In the genomic region with DNA sequence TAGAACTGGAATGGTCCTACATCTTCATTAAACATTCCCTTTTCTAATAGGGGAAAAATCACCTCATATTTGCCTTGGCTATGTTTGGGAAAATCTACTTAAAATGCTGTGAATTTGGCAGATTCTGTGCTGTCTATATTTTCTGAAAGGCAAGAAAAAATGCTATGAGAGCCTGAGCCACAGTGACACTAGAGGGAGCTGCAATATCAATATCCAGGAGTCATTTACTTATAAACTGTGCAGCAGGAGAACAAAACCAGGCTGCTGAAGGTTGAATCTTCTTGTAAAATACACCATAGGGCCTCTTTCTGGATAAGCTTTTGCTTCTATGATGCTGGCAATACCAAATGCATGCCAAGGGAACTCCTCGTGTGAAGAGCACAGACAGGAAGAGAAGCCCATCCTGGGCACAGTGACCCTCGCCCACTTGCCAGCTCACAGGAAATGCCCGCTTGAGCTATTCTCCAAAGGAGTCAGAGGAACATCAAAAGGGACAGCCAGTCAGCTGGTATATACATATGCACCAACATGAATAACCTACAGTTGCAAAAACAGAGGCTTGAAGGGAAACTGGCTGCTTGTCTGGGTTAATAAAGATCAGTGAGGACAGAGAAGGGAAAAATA, we compare ENCODE assay signal across 1 cellular context.
TF ChIP-seq lines count a peak whose summit lies in the region.

No MANE protein-coding gene starts in this region.

TF ChIP-seq in SK-N-SH, 30 proteins besides CTCF, POLR2A, EP300 and RAD21 (continued from another document):
- TF ChIP-seq, protein P1, sequence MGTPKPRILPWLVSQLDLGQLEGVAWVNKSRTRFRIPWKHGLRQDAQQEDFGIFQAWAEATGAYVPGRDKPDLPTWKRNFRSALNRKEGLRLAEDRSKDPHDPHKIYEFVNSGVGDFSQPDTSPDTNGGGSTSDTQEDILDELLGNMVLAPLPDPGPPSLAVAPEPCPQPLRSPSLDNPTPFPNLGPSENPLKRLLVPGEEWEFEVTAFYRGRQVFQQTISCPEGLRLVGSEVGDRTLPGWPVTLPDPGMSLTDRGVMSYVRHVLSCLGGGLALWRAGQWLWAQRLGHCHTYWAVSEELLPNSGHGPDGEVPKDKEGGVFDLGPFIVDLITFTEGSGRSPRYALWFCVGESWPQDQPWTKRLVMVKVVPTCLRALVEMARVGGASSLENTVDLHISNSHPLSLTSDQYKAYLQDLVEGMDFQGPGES (IDR thresholded peaks at IDR 0.05; ENCODE audit: low read depth, low read length) = no peak
- TF ChIP-seq TCF12 (IDR thresholded peaks at IDR 0.05) = no peak
- no peak for TF ChIP-seq NFIC (IDR thresholded peaks at IDR 0.05; ENCODE audit: borderline replicate concordance)
